Comparison of ENCODE assay signal across 8 cellular contexts in the genomic region with DNA sequence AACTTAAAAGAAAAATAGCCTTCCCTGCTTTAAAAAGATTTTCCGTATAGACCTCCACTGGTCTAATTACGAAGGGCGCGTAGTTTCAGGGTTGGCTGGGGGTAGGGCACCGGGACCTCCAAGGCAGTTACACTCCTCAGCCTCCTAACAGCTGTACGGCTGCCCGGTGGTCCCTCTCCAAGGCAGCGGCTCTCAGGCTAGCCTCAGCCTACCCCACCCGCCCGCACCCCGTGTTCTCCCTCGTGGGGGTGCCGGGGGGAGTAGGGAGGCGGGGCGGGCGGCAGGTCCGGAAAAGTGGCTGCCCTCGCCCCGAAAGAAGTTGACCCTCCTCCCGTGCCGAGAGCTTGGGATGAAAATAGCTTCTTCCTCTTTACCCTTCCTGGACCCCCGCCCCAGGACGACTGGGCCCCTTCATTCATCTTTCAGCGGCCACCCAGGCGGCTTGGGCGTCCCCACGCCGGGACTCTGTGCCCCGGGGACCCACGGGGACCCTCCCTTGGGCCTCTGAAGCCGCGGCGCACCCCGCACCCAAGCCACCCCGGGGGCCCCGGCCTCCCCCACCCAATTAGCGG. TPM values are rescaled to one million over a fixed set of nuclear protein-coding genes. Genes with fewer than 3 reads are reported as not detected.
A peak's percentile ranks its signal among the peaks of the same experiment; 100 is the strongest.
DNase-seq lines count a peak whose midpoint lies in the region; ATAC-seq and TF ChIP-seq lines count a peak whose summit lies in the region.

No MANE protein-coding gene starts in this region.

- H3K4me1 Mint-ChIP-seq in stimulated activated naive CD8-positive, alpha-beta T cell treated with anti-CD3 and anti-CD28 coated beads, Interleukin-15, amount 100 ng/mL, for 72 hours, result peaks cover 39% of the 10 kb centered on the region

- peaks cover 13% of the 10 kb centered on the region; the same call in 1 of the 2 replicates for H4K20me1 ChIP-seq in DOHH2 (ENCODE audit: control insufficient read depth, insufficient read depth, low read depth, low read length)

- no peaks in the 10 kb centered on the region for H3K27me3 Mint-ChIP-seq in stimulated activated naive CD8-positive, alpha-beta T cell treated with anti-CD3 and anti-CD28 coated beads, Interleukin-15, amount 100 ng/mL, for 72 hours

- H3K9me3 ChIP-seq in DOHH2 (ENCODE audit: control insufficient read depth, insufficient read depth, low read length), result no peaks in the 10 kb centered on the region
- H3K9me3 ChIP-seq in lower lobe of right lung, result no peaks in the 10 kb centered on the region

- H3K9me2 ChIP-seq in DOHH2 (replicated peaks; ENCODE audit: control insufficient read depth, low read length), result no peaks in the 10 kb centered on the region

- H3K4me3 Mint-ChIP-seq in stimulated activated naive CD8-positive, alpha-beta T cell treated with anti-CD3 and anti-CD28 coated beads, Interleukin-15, amount 100 ng/mL, for 72 hours, result peak overlapping the region; percentile 94 to 97

- H3K27me3 ChIP-seq in DOHH2 (ENCODE audit: control insufficient read depth, low read length), result no peaks in the 10 kb centered on the region
- no peaks in the 10 kb centered on the region for H3K27me3 ChIP-seq in lower lobe of right lung (ENCODE audit: low read depth)

- DNase-seq in T follicular helper cell (ENCODE audit: low read depth) (peak; percentile 12), coronary artery (ENCODE audit: low spot score) (peak; percentile 79), lower lobe of right lung (peak; percentile 58), NCI-H1417 treated with DMSO at 0.1 percent for 48 hours (lab: John Stamatoyannopoulos, UW) (no peak)
- peak; percentile 32 to 36 for DNase-seq in stimulated activated naive CD8-positive, alpha-beta T cell treated with anti-CD3 and anti-CD28 coated beads, Interleukin-15, amount 100 ng/mL, for 72 hours

- H3K27ac ChIP-seq in DOHH2 (ENCODE audit: low read depth, low read length) (peak overlapping the region; percentile 91), coronary artery (peak overlapping the region; percentile 92 to 98), lower lobe of right lung (peak overlapping the region; percentile 94)

- peaks cover 36% of the 10 kb centered on the region for H3K79me2 ChIP-seq in DOHH2 (ENCODE audit: control insufficient read depth, low read length)

- TF ChIP-seq CTCF in DOHH2 (IDR thresholded peaks at IDR 0.05; ENCODE audit: low read depth, low read length, poor library complexity, severe bottlenecking) (no peak), coronary artery (IDR thresholded peaks at IDR 0.05) (no peak), lower lobe of right lung (IDR thresholded peaks at IDR 0.05) (no peak)

- H3K36me3 ChIP-seq in DOHH2 (ENCODE audit: control insufficient read depth, low read length) (peaks cover 25% of the 10 kb centered on the region), lower lobe of right lung (no peaks in the 10 kb centered on the region)

- ATAC-seq in HG03159 (IDR thresholded peaks at IDR 0.05; ENCODE audit: unreplicated experiment), result peak; percentile 2
- peak; percentile 2 to 10 for ATAC-seq in lower lobe of right lung
- peak; percentile 39 for ATAC-seq in stimulated activated naive CD8-positive, alpha-beta T cell treated with anti-CD3 and anti-CD28 coated beads, Interleukin-15, amount 100 ng/mL, for 72 hours
- no peak for ATAC-seq in GM18868 (IDR thresholded peaks at IDR 0.05; ENCODE audit: unreplicated experiment)

- no peaks in the 10 kb centered on the region for H3K9me3 Mint-ChIP-seq in stimulated activated naive CD8-positive, alpha-beta T cell treated with anti-CD3 and anti-CD28 coated beads, Interleukin-15, amount 100 ng/mL, for 72 hours

- H3K4me2 ChIP-seq in DOHH2 (ENCODE audit: low read length), result peak overlapping the region; percentile 47

- intact Hi-C loops in lower lobe of right lung (cut with DNase I), result no loop called here

- peaks cover 11% of the 10 kb centered on the region for H3F3A ChIP-seq in DOHH2 (ENCODE audit: control insufficient read depth, insufficient read depth)

- H3K27ac Mint-ChIP-seq in stimulated activated naive CD8-positive, alpha-beta T cell treated with anti-CD3 and anti-CD28 coated beads, Interleukin-15, amount 100 ng/mL, for 72 hours, result peak overlapping the region; percentile 81 to 85

- H3K4me1 ChIP-seq in DOHH2 (ENCODE audit: control insufficient read depth, low read length), result peaks cover 20% of the 10 kb centered on the region
- peaks cover 29% of the 10 kb centered on the region for H3K4me1 ChIP-seq in lower lobe of right lung

- peak overlapping the region; percentile 94 for H3K4me3 ChIP-seq in DOHH2 (ENCODE audit: low read length)
- H3K4me3 ChIP-seq in coronary artery, result peak overlapping the region; percentile 89
- H3K4me3 ChIP-seq in lower lobe of right lung, result peak overlapping the region; percentile 96

RNA-seq across cellular contexts. Expression of a gene that starts 1.0 kb away (rescaled TPM):
- total RNA-seq in lower lobe of right lung, result 53.6 TPM
